In genomic region chr15:51580385-51580784, GRCh38 we compare ENCODE assay signal across 15 cellular contexts.
"Had no signal": no experiment of that assay in that cellular context is flagged by ENCODE, and none has a peak within 500 bp of the region (broad histone marks: within the 10 kb centered on the region; RNA-seq: fewer than 3 reads in every experiment).

No MANE protein-coding gene starts in this region.

- H3K27me3 ChIP-seq: foreskin keratinocyte, uterus had no signal

- H3K4me1 Mint-ChIP-seq: activated T-helper 17 cell treated with anti-CD3 and anti-CD28 coated beads, Interleukin-2, amount 50 U/mL, for 72 hours; nephron had no signal

- H3K4me3 Mint-ChIP-seq: activated T-helper 17 cell treated with anti-CD3 and anti-CD28 coated beads, Interleukin-2, amount 50 U/mL, for 72 hours; nephron had no signal

- H3K27me3 Mint-ChIP-seq: activated T-helper 17 cell treated with anti-CD3 and anti-CD28 coated beads, Interleukin-2, amount 50 U/mL, for 72 hours had no signal

- H3K36me3 ChIP-seq: uterus had no signal

- DNase-seq: activated CD4-positive, alpha-beta T cell treated with anti-CD3 and anti-CD28 coated beads for 1 hour; activated CD4-positive, alpha-beta T cell treated with anti-CD3 and anti-CD28 coated beads, Interleukin-2, amount 50 U/mL, for 4 hours; activated naive CD4-positive, alpha-beta T cell treated with Interleukin-2 at 50 U/mL for 16 hours; activated T-cell treated with anti-CD3 and anti-CD28 coated beads for 4 hours; aorta; cortex of kidney; effector memory CD4-positive, alpha-beta T cell; foreskin keratinocyte; kidney glomerular epithelial cell; mesendoderm; stimulated activated CD4-positive, alpha-beta T cell treated with anti-CD3 and anti-CD28 coated beads, Interleukin-1b, Interleukin-23, amount 100 ng/mL, for 48 hours; uterus had no signal

- H3K27ac ChIP-seq: foreskin keratinocyte, uterus had no signal

- ATAC-seq: activated T-helper 17 cell treated with anti-CD3 and anti-CD28 coated beads, Interleukin-2, amount 50 U/mL, for 72 hours; foreskin keratinocyte; sciatic nerve had no signal

- H3K4me3 ChIP-seq: uterus had no signal

- H3K27ac Mint-ChIP-seq: activated T-helper 17 cell treated with anti-CD3 and anti-CD28 coated beads, Interleukin-2, amount 50 U/mL, for 72 hours; nephron had no signal
